1 cellular context compared by ENCODE assay signal in the genomic region with DNA sequence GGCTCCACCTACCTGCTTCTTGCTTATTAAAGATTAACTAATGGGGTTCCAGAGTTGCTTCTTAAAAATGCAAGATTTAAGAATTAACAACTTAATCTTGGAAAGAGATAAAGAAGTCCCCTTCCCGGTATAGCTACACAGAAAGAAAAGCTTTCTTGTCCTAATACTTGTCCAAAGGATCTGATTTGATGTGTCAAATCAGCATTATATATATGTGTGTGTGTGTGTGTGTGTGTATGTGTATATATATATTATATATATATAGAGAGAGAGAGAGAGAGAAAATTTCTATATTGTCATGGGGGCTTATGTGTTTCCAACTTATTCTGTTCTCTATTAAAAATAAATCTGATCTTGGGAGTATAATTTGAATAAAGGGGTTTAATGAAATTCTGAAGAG.
A peak's percentile ranks its signal among the peaks of the same experiment; 100 is the strongest.
TF ChIP-seq lines count a peak whose summit lies in the region.

No MANE protein-coding gene starts in this region.

TF ChIP-seq in K562, 482 proteins besides CTCF, POLR2A, EP300 and RAD21 (continued from another document):
- TF ChIP-seq ILF3 (IDR thresholded peaks at IDR 0.05; ENCODE audit: borderline replicate concordance) (no peak), NCOA2 (IDR thresholded peaks at IDR 0.05; ENCODE audit: partially characterized antibody in 2 of 2) (peak in 1 of 2 experiments; percentile 36), HNRNPLL (IDR thresholded peaks at IDR 0.05; ENCODE audit: low read depth, low read length, poor library complexity, severe bottlenecking) (no peak), C11orf30 (IDR thresholded peaks at IDR 0.05; ENCODE audit: low read depth) (peak; percentile 73), ZNF507 (tag; conservative IDR thresholded peaks at IDR 0.05) (no peak), SIN3B (IDR thresholded peaks at IDR 0.05; ENCODE audit: low read depth) (no peak), FOSL1 (tag; conservative IDR thresholded peaks at IDR 0.05) (no peak), CREB1 (IDR thresholded peaks at IDR 0.05) (no peak), CREB1 (CRISPR knock-in tag; IDR thresholded peaks at IDR 0.05) (no peak), ZNF316 (IDR thresholded peaks at IDR 0.05) (peak; percentile 65), ATF7 (IDR thresholded peaks at IDR 0.05) (no peak), XRCC4 (IDR thresholded peaks at IDR 0.05; ENCODE audit: extremely low read depth, insufficient read depth, insufficient read length) (no peak)
- TF ChIP-seq, protein P1, sequence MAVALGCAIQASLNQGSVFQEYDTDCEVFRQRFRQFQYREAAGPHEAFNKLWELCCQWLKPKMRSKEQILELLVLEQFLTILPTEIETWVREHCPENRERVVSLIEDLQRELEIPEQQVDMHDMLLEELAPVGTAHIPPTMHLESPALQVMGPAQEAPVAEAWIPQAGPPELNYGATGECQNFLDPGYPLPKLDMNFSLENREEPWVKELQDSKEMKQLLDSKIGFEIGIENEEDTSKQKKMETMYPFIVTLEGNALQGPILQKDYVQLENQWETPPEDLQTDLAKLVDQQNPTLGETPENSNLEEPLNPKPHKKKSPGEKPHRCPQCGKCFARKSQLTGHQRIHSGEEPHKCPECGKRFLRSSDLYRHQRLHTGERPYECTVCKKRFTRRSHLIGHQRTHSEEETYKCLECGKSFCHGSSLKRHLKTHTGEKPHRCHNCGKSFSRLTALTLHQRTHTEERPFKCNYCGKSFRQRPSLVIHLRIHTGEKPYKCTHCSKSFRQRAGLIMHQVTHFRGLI (CRISPR knock-in tag; IDR thresholded peaks at IDR 0.05), result no peak
- TF ChIP-seq, protein P2, sequence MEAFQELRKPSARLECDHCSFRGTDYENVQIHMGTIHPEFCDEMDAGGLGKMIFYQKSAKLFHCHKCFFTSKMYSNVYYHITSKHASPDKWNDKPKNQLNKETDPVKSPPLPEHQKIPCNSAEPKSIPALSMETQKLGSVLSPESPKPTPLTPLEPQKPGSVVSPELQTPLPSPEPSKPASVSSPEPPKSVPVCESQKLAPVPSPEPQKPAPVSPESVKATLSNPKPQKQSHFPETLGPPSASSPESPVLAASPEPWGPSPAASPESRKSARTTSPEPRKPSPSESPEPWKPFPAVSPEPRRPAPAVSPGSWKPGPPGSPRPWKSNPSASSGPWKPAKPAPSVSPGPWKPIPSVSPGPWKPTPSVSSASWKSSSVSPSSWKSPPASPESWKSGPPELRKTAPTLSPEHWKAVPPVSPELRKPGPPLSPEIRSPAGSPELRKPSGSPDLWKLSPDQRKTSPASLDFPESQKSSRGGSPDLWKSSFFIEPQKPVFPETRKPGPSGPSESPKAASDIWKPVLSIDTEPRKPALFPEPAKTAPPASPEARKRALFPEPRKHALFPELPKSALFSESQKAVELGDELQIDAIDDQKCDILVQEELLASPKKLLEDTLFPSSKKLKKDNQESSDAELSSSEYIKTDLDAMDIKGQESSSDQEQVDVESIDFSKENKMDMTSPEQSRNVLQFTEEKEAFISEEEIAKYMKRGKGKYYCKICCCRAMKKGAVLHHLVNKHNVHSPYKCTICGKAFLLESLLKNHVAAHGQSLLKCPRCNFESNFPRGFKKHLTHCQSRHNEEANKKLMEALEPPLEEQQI (IDR thresholded peaks at IDR 0.05), result no peak
- TF ChIP-seq, protein P3, sequence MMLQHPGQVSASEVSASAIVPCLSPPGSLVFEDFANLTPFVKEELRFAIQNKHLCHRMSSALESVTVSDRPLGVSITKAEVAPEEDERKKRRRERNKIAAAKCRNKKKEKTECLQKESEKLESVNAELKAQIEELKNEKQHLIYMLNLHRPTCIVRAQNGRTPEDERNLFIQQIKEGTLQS (IDR thresholded peaks at IDR 0.05), result no peak
- TF ChIP-seq, protein P3 (CRISPR knock-in tag; conservative IDR thresholded peaks at IDR 0.05), result no peak
- TF ChIP-seq, protein P4, sequence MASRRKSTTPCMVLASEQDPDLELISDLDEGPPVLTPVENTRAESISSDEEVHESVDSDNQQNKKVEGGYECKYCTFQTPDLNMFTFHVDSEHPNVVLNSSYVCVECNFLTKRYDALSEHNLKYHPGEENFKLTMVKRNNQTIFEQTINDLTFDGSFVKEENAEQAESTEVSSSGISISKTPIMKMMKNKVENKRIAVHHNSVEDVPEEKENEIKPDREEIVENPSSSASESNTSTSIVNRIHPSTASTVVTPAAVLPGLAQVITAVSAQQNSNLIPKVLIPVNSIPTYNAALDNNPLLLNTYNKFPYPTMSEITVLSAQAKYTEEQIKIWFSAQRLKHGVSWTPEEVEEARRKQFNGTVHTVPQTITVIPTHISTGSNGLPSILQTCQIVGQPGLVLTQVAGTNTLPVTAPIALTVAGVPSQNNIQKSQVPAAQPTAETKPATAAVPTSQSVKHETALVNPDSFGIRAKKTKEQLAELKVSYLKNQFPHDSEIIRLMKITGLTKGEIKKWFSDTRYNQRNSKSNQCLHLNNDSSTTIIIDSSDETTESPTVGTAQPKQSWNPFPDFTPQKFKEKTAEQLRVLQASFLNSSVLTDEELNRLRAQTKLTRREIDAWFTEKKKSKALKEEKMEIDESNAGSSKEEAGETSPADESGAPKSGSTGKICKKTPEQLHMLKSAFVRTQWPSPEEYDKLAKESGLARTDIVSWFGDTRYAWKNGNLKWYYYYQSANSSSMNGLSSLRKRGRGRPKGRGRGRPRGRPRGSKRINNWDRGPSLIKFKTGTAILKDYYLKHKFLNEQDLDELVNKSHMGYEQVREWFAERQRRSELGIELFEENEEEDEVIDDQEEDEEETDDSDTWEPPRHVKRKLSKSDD (conservative IDR thresholded peaks at IDR 0.05; ENCODE audit: low read length), result no peak
- TF ChIP-seq, protein P5, sequence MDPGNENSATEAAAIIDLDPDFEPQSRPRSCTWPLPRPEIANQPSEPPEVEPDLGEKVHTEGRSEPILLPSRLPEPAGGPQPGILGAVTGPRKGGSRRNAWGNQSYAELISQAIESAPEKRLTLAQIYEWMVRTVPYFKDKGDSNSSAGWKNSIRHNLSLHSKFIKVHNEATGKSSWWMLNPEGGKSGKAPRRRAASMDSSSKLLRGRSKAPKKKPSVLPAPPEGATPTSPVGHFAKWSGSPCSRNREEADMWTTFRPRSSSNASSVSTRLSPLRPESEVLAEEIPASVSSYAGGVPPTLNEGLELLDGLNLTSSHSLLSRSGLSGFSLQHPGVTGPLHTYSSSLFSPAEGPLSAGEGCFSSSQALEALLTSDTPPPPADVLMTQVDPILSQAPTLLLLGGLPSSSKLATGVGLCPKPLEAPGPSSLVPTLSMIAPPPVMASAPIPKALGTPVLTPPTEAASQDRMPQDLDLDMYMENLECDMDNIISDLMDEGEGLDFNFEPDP (CRISPR knock-in tag; IDR thresholded peaks at IDR 0.05), result no peak
- TF ChIP-seq, protein P6, sequence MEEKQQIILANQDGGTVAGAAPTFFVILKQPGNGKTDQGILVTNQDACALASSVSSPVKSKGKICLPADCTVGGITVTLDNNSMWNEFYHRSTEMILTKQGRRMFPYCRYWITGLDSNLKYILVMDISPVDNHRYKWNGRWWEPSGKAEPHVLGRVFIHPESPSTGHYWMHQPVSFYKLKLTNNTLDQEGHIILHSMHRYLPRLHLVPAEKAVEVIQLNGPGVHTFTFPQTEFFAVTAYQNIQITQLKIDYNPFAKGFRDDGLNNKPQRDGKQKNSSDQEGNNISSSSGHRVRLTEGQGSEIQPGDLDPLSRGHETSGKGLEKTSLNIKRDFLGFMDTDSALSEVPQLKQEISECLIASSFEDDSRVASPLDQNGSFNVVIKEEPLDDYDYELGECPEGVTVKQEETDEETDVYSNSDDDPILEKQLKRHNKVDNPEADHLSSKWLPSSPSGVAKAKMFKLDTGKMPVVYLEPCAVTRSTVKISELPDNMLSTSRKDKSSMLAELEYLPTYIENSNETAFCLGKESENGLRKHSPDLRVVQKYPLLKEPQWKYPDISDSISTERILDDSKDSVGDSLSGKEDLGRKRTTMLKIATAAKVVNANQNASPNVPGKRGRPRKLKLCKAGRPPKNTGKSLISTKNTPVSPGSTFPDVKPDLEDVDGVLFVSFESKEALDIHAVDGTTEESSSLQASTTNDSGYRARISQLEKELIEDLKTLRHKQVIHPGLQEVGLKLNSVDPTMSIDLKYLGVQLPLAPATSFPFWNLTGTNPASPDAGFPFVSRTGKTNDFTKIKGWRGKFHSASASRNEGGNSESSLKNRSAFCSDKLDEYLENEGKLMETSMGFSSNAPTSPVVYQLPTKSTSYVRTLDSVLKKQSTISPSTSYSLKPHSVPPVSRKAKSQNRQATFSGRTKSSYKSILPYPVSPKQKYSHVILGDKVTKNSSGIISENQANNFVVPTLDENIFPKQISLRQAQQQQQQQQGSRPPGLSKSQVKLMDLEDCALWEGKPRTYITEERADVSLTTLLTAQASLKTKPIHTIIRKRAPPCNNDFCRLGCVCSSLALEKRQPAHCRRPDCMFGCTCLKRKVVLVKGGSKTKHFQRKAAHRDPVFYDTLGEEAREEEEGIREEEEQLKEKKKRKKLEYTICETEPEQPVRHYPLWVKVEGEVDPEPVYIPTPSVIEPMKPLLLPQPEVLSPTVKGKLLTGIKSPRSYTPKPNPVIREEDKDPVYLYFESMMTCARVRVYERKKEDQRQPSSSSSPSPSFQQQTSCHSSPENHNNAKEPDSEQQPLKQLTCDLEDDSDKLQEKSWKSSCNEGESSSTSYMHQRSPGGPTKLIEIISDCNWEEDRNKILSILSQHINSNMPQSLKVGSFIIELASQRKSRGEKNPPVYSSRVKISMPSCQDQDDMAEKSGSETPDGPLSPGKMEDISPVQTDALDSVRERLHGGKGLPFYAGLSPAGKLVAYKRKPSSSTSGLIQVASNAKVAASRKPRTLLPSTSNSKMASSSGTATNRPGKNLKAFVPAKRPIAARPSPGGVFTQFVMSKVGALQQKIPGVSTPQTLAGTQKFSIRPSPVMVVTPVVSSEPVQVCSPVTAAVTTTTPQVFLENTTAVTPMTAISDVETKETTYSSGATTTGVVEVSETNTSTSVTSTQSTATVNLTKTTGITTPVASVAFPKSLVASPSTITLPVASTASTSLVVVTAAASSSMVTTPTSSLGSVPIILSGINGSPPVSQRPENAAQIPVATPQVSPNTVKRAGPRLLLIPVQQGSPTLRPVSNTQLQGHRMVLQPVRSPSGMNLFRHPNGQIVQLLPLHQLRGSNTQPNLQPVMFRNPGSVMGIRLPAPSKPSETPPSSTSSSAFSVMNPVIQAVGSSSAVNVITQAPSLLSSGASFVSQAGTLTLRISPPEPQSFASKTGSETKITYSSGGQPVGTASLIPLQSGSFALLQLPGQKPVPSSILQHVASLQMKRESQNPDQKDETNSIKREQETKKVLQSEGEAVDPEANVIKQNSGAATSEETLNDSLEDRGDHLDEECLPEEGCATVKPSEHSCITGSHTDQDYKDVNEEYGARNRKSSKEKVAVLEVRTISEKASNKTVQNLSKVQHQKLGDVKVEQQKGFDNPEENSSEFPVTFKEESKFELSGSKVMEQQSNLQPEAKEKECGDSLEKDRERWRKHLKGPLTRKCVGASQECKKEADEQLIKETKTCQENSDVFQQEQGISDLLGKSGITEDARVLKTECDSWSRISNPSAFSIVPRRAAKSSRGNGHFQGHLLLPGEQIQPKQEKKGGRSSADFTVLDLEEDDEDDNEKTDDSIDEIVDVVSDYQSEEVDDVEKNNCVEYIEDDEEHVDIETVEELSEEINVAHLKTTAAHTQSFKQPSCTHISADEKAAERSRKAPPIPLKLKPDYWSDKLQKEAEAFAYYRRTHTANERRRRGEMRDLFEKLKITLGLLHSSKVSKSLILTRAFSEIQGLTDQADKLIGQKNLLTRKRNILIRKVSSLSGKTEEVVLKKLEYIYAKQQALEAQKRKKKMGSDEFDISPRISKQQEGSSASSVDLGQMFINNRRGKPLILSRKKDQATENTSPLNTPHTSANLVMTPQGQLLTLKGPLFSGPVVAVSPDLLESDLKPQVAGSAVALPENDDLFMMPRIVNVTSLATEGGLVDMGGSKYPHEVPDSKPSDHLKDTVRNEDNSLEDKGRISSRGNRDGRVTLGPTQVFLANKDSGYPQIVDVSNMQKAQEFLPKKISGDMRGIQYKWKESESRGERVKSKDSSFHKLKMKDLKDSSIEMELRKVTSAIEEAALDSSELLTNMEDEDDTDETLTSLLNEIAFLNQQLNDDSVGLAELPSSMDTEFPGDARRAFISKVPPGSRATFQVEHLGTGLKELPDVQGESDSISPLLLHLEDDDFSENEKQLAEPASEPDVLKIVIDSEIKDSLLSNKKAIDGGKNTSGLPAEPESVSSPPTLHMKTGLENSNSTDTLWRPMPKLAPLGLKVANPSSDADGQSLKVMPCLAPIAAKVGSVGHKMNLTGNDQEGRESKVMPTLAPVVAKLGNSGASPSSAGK (IDR thresholded peaks at IDR 0.05), result 0 out of 2 replicates have a peak, but pooled peaks have one; percentile 8
